13 cellular contexts compared by ENCODE assay signal in genomic region chr7:128266529-128266890, GRCh38. TPM values are rescaled to one million over a fixed set of nuclear protein-coding genes. Genes with fewer than 3 reads are reported as not detected.
DNase-seq lines count a peak whose midpoint lies in the region; TF ChIP-seq lines count a peak whose summit lies in the region.
"Had no signal": no experiment of that assay in that cellular context is flagged by ENCODE, and none has a peak within 500 bp of the region (broad histone marks: within the 10 kb centered on the region; RNA-seq: fewer than 3 reads in every experiment).

No MANE protein-coding gene starts in this region.

- peaks cover 9% of the 10 kb centered on the region; the same call in 1 of the 2 replicates for H3K4me1 ChIP-seq in SJCRH30
- peaks cover 8% of the 10 kb centered on the region for H3K4me1 ChIP-seq in fibroblast of lung (ENCODE audit: control insufficient read depth, extremely low read depth, insufficient read depth, low read length)
- H3K4me1 ChIP-seq in parathyroid adenoma: peaks cover 21% of the 10 kb centered on the region

- no peaks in the 10 kb centered on the region for H4K20me1 ChIP-seq in fibroblast of lung (ENCODE audit: control insufficient read depth, extremely low read depth, insufficient read depth, low read length)

- intact Hi-C loops in posterior cingulate gyrus (cut with DNase I): no loop called here

- H2AFZ ChIP-seq in fibroblast of lung (ENCODE audit: low read length) (peak overlapping the region; percentile 73), parathyroid adenoma (peak overlapping the region; percentile 80)

- no peak for TF ChIP-seq CTCF in AG10803 (conservative IDR thresholded peaks at IDR 0.05; ENCODE audit: low read length)
- no peak for TF ChIP-seq CTCF in fibroblast of lung (conservative IDR thresholded peaks at IDR 0.05 in 1 of 2, IDR thresholded peaks at IDR 0.05 in 1 of 2; ENCODE audit: low read depth in 1 of 2, low read length in 2 of 2)
- TF ChIP-seq CTCF in parathyroid adenoma (IDR thresholded peaks at IDR 0.05): no peak

- TF ChIP-seq POLR2A in erythroblast (IDR thresholded peaks at IDR 0.05; ENCODE audit: low read length): no peak

- DNase-seq in AG10803 (ENCODE audit: low read depth): no peak
- no peak for DNase-seq in SJCRH30
- DNase-seq in fibroblast of lung (ENCODE audit: low read depth in 2 of 2): no peak
- no peak for DNase-seq in posterior cingulate gyrus
- DNase-seq in kidney glomerular epithelial cell (lab: John Stamatoyannopoulos, UW): no peak
- no peak for DNase-seq in erythroblast (lab: John Stamatoyannopoulos, UW)
- no peak for DNase-seq in stimulated activated CD4-positive, alpha-beta T cell treated with anti-CD3 and anti-CD28 coated beads, Interleukin-4, amount 100 ng/mL, for 24 hours
- DNase-seq: activated naive CD4-positive, alpha-beta T cell treated with Interleukin-2 at 50 U/mL for 16 hours had no signal

- H3K9ac ChIP-seq in fibroblast of lung (ENCODE audit: insufficient read depth, low read length) (no peak overlapping the region), parathyroid adenoma (no peak overlapping the region)
- H3K9ac ChIP-seq: KMS-11 had no signal

- H3K27me3 ChIP-seq in SJCRH30: no peaks in the 10 kb centered on the region
- peaks cover 11% of the 10 kb centered on the region for H3K27me3 ChIP-seq in fibroblast of lung (ENCODE audit: control insufficient read depth, insufficient read depth, low read length)
- peaks cover 5% of the 10 kb centered on the region for H3K27me3 ChIP-seq in parathyroid adenoma (ENCODE audit: control insufficient read depth, insufficient read depth, low read length)
- H3K27me3 ChIP-seq: right atrium auricular region had no signal

- no peaks in the 10 kb centered on the region for H3K36me3 ChIP-seq in SJCRH30
- H3K36me3 ChIP-seq in fibroblast of lung (ENCODE audit: control insufficient read depth, insufficient read depth, low read length): no peaks in the 10 kb centered on the region
- no peaks in the 10 kb centered on the region for H3K36me3 ChIP-seq in parathyroid adenoma (ENCODE audit: control insufficient read depth, insufficient read depth, low read length)
- H3K36me3 ChIP-seq: right atrium auricular region had no signal

- H3K9me3 ChIP-seq in SJCRH30 (replicated peaks) (no peaks in the 10 kb centered on the region), fibroblast of lung (ENCODE audit: control insufficient read depth, insufficient read depth, low read depth, low read length) (no peaks in the 10 kb centered on the region), parathyroid adenoma (ENCODE audit: control insufficient read depth, low read length) (no peaks in the 10 kb centered on the region)
- H3K9me3 ChIP-seq: right atrium auricular region had no signal

- H3K4me3 ChIP-seq in AG10803 (ENCODE audit: low read length) (peak overlapping the region; percentile 23), SJCRH30 (peak overlapping the region; percentile 52), fibroblast of lung (replicated peaks in 1 of 4; ENCODE audit: control extremely low read depth in 1 of 4, insufficient read depth in 1 of 4, low read depth in 3 of 4, low read length in 4 of 4) (peak overlapping the region in 1 of 4 experiments; percentile 37), parathyroid adenoma (ENCODE audit: low read depth, low read length) (no peak overlapping the region)

- H3K4me2 ChIP-seq in fibroblast of lung (ENCODE audit: extremely low read depth, insufficient read depth, low read length) (peak overlapping the region; percentile 90), parathyroid adenoma (ENCODE audit: low read length) (no peak overlapping the region)
- H3K4me2 ChIP-seq: KMS-11 had no signal

- no peaks in the 10 kb centered on the region for H3K79me2 ChIP-seq in fibroblast of lung (ENCODE audit: control insufficient read depth, insufficient read depth, low read length)
- no peaks in the 10 kb centered on the region for H3K79me2 ChIP-seq in parathyroid adenoma

- H3K27ac ChIP-seq in SJCRH30 (peak overlapping the region; percentile 43; the same call in 1 of the 2 replicates), fibroblast of lung (ENCODE audit: insufficient read depth, low read length) (no peak overlapping the region), parathyroid adenoma (no peak overlapping the region)
- H3K27ac ChIP-seq: KMS-11, right atrium auricular region had no signal

RNA-seq across cellular contexts. Expression of gene LEP, which starts 25.4 kb away (rescaled TPM):
- total RNA-seq in SJCRH30 (2014; rRNA removed; shearing (Covaris generic)): not detected in 2 replicates
- total RNA-seq in fibroblast of lung: 0.26 and 2.8 TPM in 2 replicates
- 0.36 TPM in 1 of 2 replicates, not detected in the other for polyA plus RNA-seq in fibroblast of lung
- 0.42 TPM in 1 of 2 replicates, not detected in the other for polyA plus RNA-seq in fibroblast of lung (2012)
- not detected in 2 replicates for polyA minus RNA-seq in fibroblast of lung (ENCODE audit: low replicate concordance)
- total RNA-seq: kidney epithelial cell, OCI-LY7 had no signal
